Comparison of ENCODE assay signal across 16 cellular contexts in the genomic region with DNA sequence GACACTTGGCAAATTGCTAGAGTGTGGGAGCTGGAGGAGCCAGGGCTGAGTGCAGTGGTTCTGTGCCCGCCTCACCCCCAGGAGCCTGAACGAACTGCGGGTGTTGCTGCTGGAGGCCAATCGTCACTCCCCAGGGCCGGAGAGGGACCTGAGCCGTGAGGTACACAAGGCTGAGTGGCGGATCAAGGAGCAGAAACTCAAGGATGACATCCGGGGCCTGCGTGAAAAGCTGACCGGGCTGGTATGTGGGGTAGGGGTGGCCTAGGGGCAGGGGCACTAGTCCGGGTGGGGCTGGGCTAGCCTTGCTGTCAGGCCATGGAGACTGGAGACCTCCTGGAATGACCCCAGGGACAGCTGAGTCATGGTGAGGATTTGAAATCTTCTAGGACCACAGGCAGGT. TPM values are rescaled to one million over a fixed set of nuclear protein-coding genes. Genes with fewer than 3 reads are reported as not detected.
A peak's percentile ranks its signal among the peaks of the same experiment; 100 is the strongest.
DNase-seq lines count a peak whose midpoint lies in the region; ATAC-seq, FAIRE-seq and TF ChIP-seq lines count a peak whose summit lies in the region.
"Had no signal": no experiment of that assay in that cellular context is flagged by ENCODE, and none has a peak within 500 bp of the region (broad histone marks: within the 10 kb centered on the region; RNA-seq: fewer than 3 reads in every experiment).

No MANE protein-coding gene starts in this region.

- H3K4me3 Mint-ChIP-seq in endodermal cell: no peak overlapping the region
- H3K4me3 Mint-ChIP-seq in activated CD4-positive, alpha-beta memory T cell treated with anti-CD3 and anti-CD28 coated beads, Interleukin-2, amount 10 ng/mL, durations not matched to agents 7 days and 5 days: no peak overlapping the region
- H3K4me3 Mint-ChIP-seq: CD14-positive monocyte; CD4-positive, alpha-beta memory T cell had no signal

- no peak for TF ChIP-seq RAD21 in HepG2 (CRISPR knock-in tag; IDR thresholded peaks at IDR 0.05)

- ATAC-seq in HepG2 (no peak), right lobe of liver (no peak), GM18519 (IDR thresholded peaks at IDR 0.05; ENCODE audit: low FRiP score, unreplicated experiment) (no peak)
- ATAC-seq: GM12878 had no signal

- H3K27ac Mint-ChIP-seq in endodermal cell: no peak overlapping the region
- H3K27ac Mint-ChIP-seq in activated CD4-positive, alpha-beta memory T cell treated with anti-CD3 and anti-CD28 coated beads, Interleukin-2, amount 10 ng/mL, durations not matched to agents 7 days and 5 days: no peak overlapping the region
- H3K27ac Mint-ChIP-seq: CD14-positive monocyte; CD4-positive, alpha-beta memory T cell had no signal

- H4K20me1 ChIP-seq in HepG2 (ENCODE audit: insufficient read depth, low read length) (no peaks in the 10 kb centered on the region), smooth muscle cell (ENCODE audit: low read depth) (peaks cover 5% of the 10 kb centered on the region)

- TF ChIP-seq CTCF in HepG2 (CRISPR knock-in tag; IDR thresholded peaks at IDR 0.05): no peak
- TF ChIP-seq CTCF in right lobe of liver (IDR thresholded peaks at IDR 0.05): no peak
- no peak for TF ChIP-seq CTCF in endodermal cell (conservative IDR thresholded peaks at IDR 0.05)
- no peak for TF ChIP-seq CTCF in smooth muscle cell (IDR thresholded peaks at IDR 0.05; ENCODE audit: borderline replicate concordance, insufficient read depth, poor library complexity, severe bottlenecking)

- H3K4me1 Mint-ChIP-seq in endodermal cell: no peaks in the 10 kb centered on the region
- peaks cover 2% of the 10 kb centered on the region for H3K4me1 Mint-ChIP-seq in activated CD4-positive, alpha-beta memory T cell treated with anti-CD3 and anti-CD28 coated beads, Interleukin-2, amount 10 ng/mL, durations not matched to agents 7 days and 5 days

- POLR2A ChIA-PET in HepG2 (lab: Yijun Ruan, JAX): no interaction called here
- POLR2A ChIA-PET in activated CD4-positive, alpha-beta memory T cell treated with anti-CD3 and anti-CD28 coated beads, Interleukin-2, amount 10 ng/mL, durations not matched to agents 7 days and 5 days (lab: Charles Lee): no interaction called here

- H3K9me3 Mint-ChIP-seq in endodermal cell: no peaks in the 10 kb centered on the region
- H3K9me3 Mint-ChIP-seq in activated CD4-positive, alpha-beta memory T cell treated with anti-CD3 and anti-CD28 coated beads, Interleukin-2, amount 10 ng/mL, durations not matched to agents 7 days and 5 days: no peaks in the 10 kb centered on the region
- H3K9me3 Mint-ChIP-seq: CD4-positive, alpha-beta memory T cell had no signal

- no peaks in the 10 kb centered on the region for H3K79me2 ChIP-seq in HepG2 (ENCODE audit: insufficient read depth, low read length)
- H3K79me2 ChIP-seq in smooth muscle cell (ENCODE audit: low read depth): no peaks in the 10 kb centered on the region

- FAIRE-seq in HepG2 (lab: Jason Lieb, UNC): no peak
- FAIRE-seq: GM12878 had no signal

- H3K4me1 ChIP-seq in HepG2 (ENCODE audit: insufficient read depth, low read length): no peaks in the 10 kb centered on the region
- no peaks in the 10 kb centered on the region for H3K4me1 ChIP-seq in right lobe of liver
- H3K4me1 ChIP-seq in endodermal cell (ENCODE audit: control insufficient read depth, insufficient read depth, low read length): no peaks in the 10 kb centered on the region
- no peaks in the 10 kb centered on the region for H3K4me1 ChIP-seq in smooth muscle cell (ENCODE audit: low read depth)
- H3K4me1 ChIP-seq: HAP-1 had no signal

- 97% methylated on average over 11 of the region's 11 CpGs for WGBS in HepG2 (ENCODE audit: low lambda C conversion rate)
- 100% methylated on average over 5 of the region's 11 CpGs for WGBS in right lobe of liver (ENCODE audit: insufficient coverage, low coverage, low lambda C conversion rate, missing lambda C conversion rate)
- 94 to 96% methylated on average over 9 to 11 of the region's 11 CpGs for WGBS in endodermal cell (ENCODE audit: insufficient coverage in 1 of 2, insufficient read length in 1 of 2), 2 experiments
- WGBS in smooth muscle cell (ENCODE audit: low lambda C conversion rate): 97% methylated on average over 11 of the region's 11 CpGs

- BruUV-seq in HepG2 (replicated peaks; lab: Mats Ljungman, UMichigan): no TSS peak

- peaks cover 43% of the 10 kb centered on the region for H3K36me3 Mint-ChIP-seq in endodermal cell (ENCODE audit: low read depth)
- H3K36me3 Mint-ChIP-seq in activated CD4-positive, alpha-beta memory T cell treated with anti-CD3 and anti-CD28 coated beads, Interleukin-2, amount 10 ng/mL, durations not matched to agents 7 days and 5 days (ENCODE audit: low read depth): no peaks in the 10 kb centered on the region

- in situ Hi-C loops in HepG2 (cut with HindIII; ENCODE audit: extremely low pct_ligation_motif_present, low pct_unique_long_range_greater_than_20kb): no loop called here

- H3F3A ChIP-seq in smooth muscle cell (ENCODE audit: low read depth): no peaks in the 10 kb centered on the region

- DNase-seq in HepG2 (ENCODE audit: low spot score): no peak
- DNase-seq in right lobe of liver: no peak
- peak; percentile 38 for DNase-seq in endodermal cell
- peak; percentile 78 for DNase-seq in posterior vena cava (ENCODE audit: low spot score)
- no peak for DNase-seq in activated CD4-positive, alpha-beta memory T cell treated with anti-CD3 and anti-CD28 coated beads, Interleukin-2, amount 10 ng/mL, durations not matched to agents 7 days and 5 days
- no peak for DNase-seq in smooth muscle cell (lab: John Stamatoyannopoulos, UW; ENCODE audit: unreplicated experiment)
- DNase-seq: 8988T; CD4-positive, alpha-beta memory T cell; DMS153; DMS79; GM23248 had no signal

- H3K36me3 ChIP-seq in HepG2 (replicated peaks in 1 of 2; ENCODE audit: control insufficient read depth in 1 of 2, insufficient read depth in 2 of 2, low read length in 2 of 2) (peaks cover 16 to 25% of the 10 kb centered on the region in 2 experiments; a peak in 3 of 5 replicates), right lobe of liver (no peaks in the 10 kb centered on the region), endodermal cell (ENCODE audit: control insufficient read depth, insufficient read depth, low read length) (peaks cover 41% of the 10 kb centered on the region), smooth muscle cell (ENCODE audit: low read depth) (no peaks in the 10 kb centered on the region)

- H2AFZ ChIP-seq in HepG2 (ENCODE audit: low read length) (no peak overlapping the region), smooth muscle cell (ENCODE audit: low read depth) (no peak overlapping the region)
- H2AFZ ChIP-seq: GM23248 had no signal

- no peak overlapping the region for H3K27ac ChIP-seq in HepG2 (ENCODE audit: extremely low read length, insufficient read depth, low read length)
- no peak overlapping the region for H3K27ac ChIP-seq in right lobe of liver
- no peak overlapping the region for H3K27ac ChIP-seq in endodermal cell (ENCODE audit: low read depth, low read length)
- no peak overlapping the region for H3K27ac ChIP-seq in smooth muscle cell (ENCODE audit: low read depth)
- H3K27ac ChIP-seq: BLaER1, GM23248 had no signal

- H3K9me3 ChIP-seq in HepG2 (ENCODE audit: low read length): no peaks in the 10 kb centered on the region
- no peaks in the 10 kb centered on the region for H3K9me3 ChIP-seq in right lobe of liver
- H3K9me3 ChIP-seq in endodermal cell (ENCODE audit: control insufficient read depth, low read length): no peaks in the 10 kb centered on the region
- H3K9me3 ChIP-seq in smooth muscle cell (replicated peaks; ENCODE audit: low read depth): no peaks in the 10 kb centered on the region
- H3K9me3 ChIP-seq: HAP-1 had no signal

- TF ChIP-seq POLR2A in HepG2 (IDR thresholded peaks at IDR 0.05; ENCODE audit: insufficient read depth in 1 of 2, low read depth in 2 of 2, low read length in 2 of 2) (no peak), right lobe of liver (IDR thresholded peaks at IDR 0.05) (no peak)

- intact Hi-C loops in HepG2 (cut with micrococcal nuclease; ENCODE audit: unreplicated experiment): no loop called here
- intact Hi-C loops in right lobe of liver (cut with DNase I): loop anchor here in 1 of 2 donors (10.0 kb wide), 1 partner anchor 332 kb away; no protein-coding TSS in a partner anchor
- intact Hi-C loops in posterior vena cava (cut with DNase I): loop anchor here in 1 of 2 donors (10.0 kb wide), 2 partner anchors 332 to 532 kb away; partner anchors contain the start of gene TMEM270

- TF ChIP-seq EP300 in HepG2 (IDR thresholded peaks at IDR 0.05; ENCODE audit: low read depth in 2 of 2, low read length in 2 of 2) (no peak), HepG2 (CRISPR knock-in tag; IDR thresholded peaks at IDR 0.05; ENCODE audit: borderline replicate concordance) (no peak)

- H3K27me3 Mint-ChIP-seq in endodermal cell (ENCODE audit: insufficient read depth): no peaks in the 10 kb centered on the region
- no peaks in the 10 kb centered on the region for H3K27me3 Mint-ChIP-seq in activated CD4-positive, alpha-beta memory T cell treated with anti-CD3 and anti-CD28 coated beads, Interleukin-2, amount 10 ng/mL, durations not matched to agents 7 days and 5 days
- H3K27me3 Mint-ChIP-seq: CD4-positive, alpha-beta memory T cell had no signal

- CTCF ChIA-PET in HepG2 (lab: Yijun Ruan, JAX; ENCODE audit: low intra/inter-chr PET ratio, low total read pairs): no interaction called here
- CTCF ChIA-PET in activated CD4-positive, alpha-beta memory T cell treated with anti-CD3 and anti-CD28 coated beads, Interleukin-2, amount 10 ng/mL, durations not matched to agents 7 days and 5 days (lab: Charles Lee): interaction anchor here (0.7 to 1.2 kb wide), 3 partner anchors 118 to 319 kb away, joined by 3 to 4 read pairs (median 3); no protein-coding TSS in a partner anchor

- H3K4me3 ChIP-seq in HepG2 (replicated peaks in 1 of 3; ENCODE audit: insufficient read depth in 1 of 3, low read depth in 2 of 3, low read length in 3 of 3) (no peak overlapping the region), right lobe of liver (no peak overlapping the region), endodermal cell (ENCODE audit: low read length) (no peak overlapping the region), smooth muscle cell (no peak overlapping the region)
- H3K4me3 ChIP-seq: BLaER1, GM12878, GM23248, HAP-1 had no signal

- H3K27me3 ChIP-seq in HepG2 (ENCODE audit: control insufficient read depth in 1 of 2, insufficient read depth in 2 of 2, low read length in 2 of 2): no peaks in the 10 kb centered on the region
- no peaks in the 10 kb centered on the region for H3K27me3 ChIP-seq in right lobe of liver
- H3K27me3 ChIP-seq in endodermal cell (ENCODE audit: control insufficient read depth, insufficient read depth, low read length, poor library complexity, severe bottlenecking): no peaks in the 10 kb centered on the region
- H3K27me3 ChIP-seq in smooth muscle cell (ENCODE audit: low read depth): no peaks in the 10 kb centered on the region
- H3K27me3 ChIP-seq: BLaER1 had no signal

- H3K9ac ChIP-seq in HepG2 (ENCODE audit: insufficient read depth, low read depth, low read length): no peak overlapping the region
- H3K9ac ChIP-seq in endodermal cell (ENCODE audit: extremely low read depth, low read length, poor library complexity, severe bottlenecking): no peak overlapping the region
- H3K9ac ChIP-seq in smooth muscle cell (ENCODE audit: low read depth): no peak overlapping the region
- H3K9ac ChIP-seq: BLaER1, GM23248 had no signal

- H3K4me2 ChIP-seq in HepG2 (ENCODE audit: low read depth, low read length): no peak overlapping the region
- H3K4me2 ChIP-seq in smooth muscle cell: no peak overlapping the region
- H3K4me2 ChIP-seq: BLaER1 had no signal

RNA-seq across cellular contexts. Expression of gene GTF2IRD1, which starts 56.7 kb away (rescaled TPM):
- 16.5 and 17.8 TPM in 2 replicates for total RNA-seq in HepG2 (2016; rRNA removed; fragmentation: Illumina TruSeq; extraction: Trizol)
- 8.1 and 9.5 TPM in 2 replicates for total RNA-seq in HepG2 (2016; cell fraction: cytosol; rRNA removed; fragmentation: Illumina TruSeq; extraction: Trizol; ENCODE audit: low read depth)
- total RNA-seq in HepG2 (2016; cell fraction: insoluble cytoplasmic fraction; rRNA removed; fragmentation: Illumina TruSeq; extraction: Trizol): 13.6 and 19.1 TPM in 2 replicates
- 17.2 and 18.9 TPM in 2 replicates for total RNA-seq in HepG2 (2016; cell fraction: membrane; rRNA removed; fragmentation: Illumina TruSeq; extraction: Trizol)
- total RNA-seq in HepG2 (2016; cell fraction: nucleus; rRNA removed; fragmentation: Illumina TruSeq; extraction: Trizol): 15.6 and 22.1 TPM in 2 replicates
- 26.7 and 28.2 TPM in 2 replicates for polyA plus RNA-seq in HepG2 (2011; rRNA removed)
- 12.3 and 16.0 TPM in 2 replicates for polyA plus RNA-seq in HepG2 (2011; cell fraction: cytosol; rRNA removed)
- polyA plus RNA-seq in HepG2 (2011; cell fraction: nucleus; rRNA removed): 38.7 and 43.3 TPM in 2 replicates
- polyA plus RNA-seq in HepG2 (2012): 36.1 and 37.4 TPM in 2 replicates
- 10.4 and 12.9 TPM in 2 replicates for polyA plus RNA-seq in HepG2 (2016; cell fraction: cytosol; fragmentation: Illumina TruSeq; extraction: Trizol; ENCODE audit: low read depth)
- polyA plus RNA-seq in HepG2 (2016; cell fraction: insoluble cytoplasmic fraction; fragmentation: Illumina TruSeq; extraction: Trizol; ENCODE audit: low read depth): 27.6 and 31.7 TPM in 2 replicates
- 23.3 and 26.7 TPM in 2 replicates for polyA plus RNA-seq in HepG2 (2016; cell fraction: membrane; fragmentation: Illumina TruSeq; extraction: Trizol; ENCODE audit: low read depth)
- polyA plus RNA-seq in HepG2 (2016; cell fraction: nucleus; fragmentation: Illumina TruSeq; extraction: Trizol; ENCODE audit: insufficient read depth, low read depth): 51.1 and 66.8 TPM in 2 replicates
- polyA minus RNA-seq in HepG2 (2011; rRNA and poly(A)+ RNA removed; ENCODE audit: low replicate concordance): 23.4 and 53.2 TPM in 2 replicates
- 14.9 and 17.7 TPM in 2 replicates for polyA minus RNA-seq in HepG2 (2011; cell fraction: cytosol; rRNA and poly(A)+ RNA removed)
- 15.5 and 16.5 TPM in 2 replicates for polyA minus RNA-seq in HepG2 (2011; cell fraction: nucleus; rRNA and poly(A)+ RNA removed)
- 1 to 10 TPM; 1.9 to 9.8 (median 6.5) TPM for total RNA-seq in right lobe of liver
- 10 to 100 TPM; 54.8 to 84.4 TPM for total RNA-seq in endodermal cell
- 54.6 TPM for polyA plus RNA-seq in endodermal cell (2013, experiment 1 of 2)
- polyA plus RNA-seq in endodermal cell (2013, experiment 2 of 2): 54.2 TPM
- 10 to 100 TPM; 14.7 to 17.0 TPM for total RNA-seq in posterior vena cava
- 1 to 10 TPM; 4.0 to 4.6 TPM for total RNA-seq in activated CD4-positive, alpha-beta memory T cell treated with anti-CD3 and anti-CD28 coated beads, Interleukin-2, amount 10 ng/mL, durations not matched to agents 7 days and 5 days
- 18.3 and 20.0 TPM in 2 replicates for total RNA-seq in smooth muscle cell
- polyA plus RNA-seq in smooth muscle cell: 38.5 and 41.5 TPM in 2 replicates
- polyA plus RNA-seq: CD14-positive monocyte had no signal

Comparison
In these comparisons a context has a peak if more than half of its experiments do, and no peak if none do; other contexts are left out.
1. DNase-seq: peak in endodermal cell (single experiment) and posterior vena cava (single experiment); none in HepG2 (single experiment), right lobe of liver (0 of 3), activated CD4-positive, alpha-beta memory T cell treated with anti-CD3 and anti-CD28 coated beads, Interleukin-2, amount 10 ng/mL, durations not matched to agents 7 days and 5 days (single experiment) and smooth muscle cell (single experiment).